In genomic region chr12:2957816-2958431, GRCh38 we compare ENCODE assay signal across 9 cellular contexts. TPM values are rescaled to one million over a fixed set of nuclear protein-coding genes. Genes with fewer than 3 reads are reported as not detected.
A peak's percentile ranks its signal among the peaks of the same experiment; 100 is the strongest.
DNase-seq lines count a peak whose midpoint lies in the region; ATAC-seq and TF ChIP-seq lines count a peak whose summit lies in the region.
"Had no signal": no experiment of that assay in that cellular context is flagged by ENCODE, and none has a peak within 500 bp of the region (broad histone marks: within the 10 kb centered on the region; RNA-seq: fewer than 3 reads in every experiment).

No MANE protein-coding gene starts in this region.

- H3K27ac Mint-ChIP-seq in endodermal cell: peak overlapping the region; percentile 89
- H3K27ac Mint-ChIP-seq in neural crest cell (ENCODE audit: unreplicated experiment): no peak overlapping the region

- H3K36me3 ChIP-seq in DOHH2 (ENCODE audit: control insufficient read depth, low read length) (no peaks in the 10 kb centered on the region), OCI-LY3 (replicated peaks; ENCODE audit: low read depth, low read length) (no peaks in the 10 kb centered on the region), endodermal cell (ENCODE audit: control insufficient read depth, insufficient read depth, low read length) (no peaks in the 10 kb centered on the region)

- no peak for DNase-seq in endodermal cell
- DNase-seq in neural crest cell (ENCODE audit: low read depth, low spot score): no peak
- DNase-seq in G401 (ENCODE audit: low spot score): no peak
- DNase-seq in left lobe of liver (ENCODE audit: low spot score): no peak
- no peak for DNase-seq in middle frontal gyrus (ENCODE audit: extremely low spot score, low spot score)
- no peak for DNase-seq in NCI-H1092 treated with DMSO at 0.1 percent for 48 hours (lab: John Stamatoyannopoulos, UW)
- DNase-seq: activated naive CD4-positive, alpha-beta T cell treated with Interleukin-2 at 50 U/mL for 16 hours had no signal

- no peaks in the 10 kb centered on the region for H4K20me1 ChIP-seq in DOHH2 (ENCODE audit: control insufficient read depth, insufficient read depth, low read depth, low read length)
- peaks cover 8% of the 10 kb centered on the region; the same call in 1 of the 2 replicates for H4K20me1 ChIP-seq in OCI-LY3 (ENCODE audit: insufficient read depth, low read length)

- H3K27ac ChIP-seq in DOHH2 (ENCODE audit: low read depth, low read length) (no peak overlapping the region), OCI-LY3 (ENCODE audit: low read length) (no peak overlapping the region), endodermal cell (ENCODE audit: low read depth, low read length) (no peak overlapping the region)

- no peak for ATAC-seq in left lobe of liver

- H3K27me3 ChIP-seq in DOHH2 (ENCODE audit: control insufficient read depth, low read length): peaks cover 24% of the 10 kb centered on the region
- 0 out of 2 replicates have a peak, but pooled peaks cover 7% of the 10 kb centered on the region for H3K27me3 ChIP-seq in OCI-LY3 (ENCODE audit: low read depth, low read length)
- H3K27me3 ChIP-seq in endodermal cell (ENCODE audit: control insufficient read depth, insufficient read depth, low read length, poor library complexity, severe bottlenecking): no peaks in the 10 kb centered on the region

- H3K9me3 ChIP-seq in DOHH2 (ENCODE audit: control insufficient read depth, insufficient read depth, low read length) (no peaks in the 10 kb centered on the region), OCI-LY3 (ENCODE audit: insufficient read depth, low read length) (no peaks in the 10 kb centered on the region), endodermal cell (ENCODE audit: control insufficient read depth, low read length) (no peaks in the 10 kb centered on the region)

- peak overlapping the region; percentile 69 for H3K4me3 Mint-ChIP-seq in endodermal cell
- H3K4me3 Mint-ChIP-seq in neural crest cell: peak overlapping the region; percentile 95

- H3K4me3 ChIP-seq in DOHH2 (ENCODE audit: low read length): peak overlapping the region; percentile 77
- peak overlapping the region; percentile 98; the same call in 1 of the 2 replicates for H3K4me3 ChIP-seq in OCI-LY3 (ENCODE audit: low read length)
- H3K4me3 ChIP-seq in endodermal cell (ENCODE audit: low read length): peak overlapping the region; percentile 88

- H2AFZ ChIP-seq in OCI-LY3 (ENCODE audit: low read depth, low read length): peak overlapping the region; percentile 98; the same call in 1 of the 2 replicates

- H3K4me1 Mint-ChIP-seq in endodermal cell (peaks cover 38% of the 10 kb centered on the region), neural crest cell (peaks cover 36% of the 10 kb centered on the region)

- H3K79me2 ChIP-seq in DOHH2 (ENCODE audit: control insufficient read depth, low read length) (peaks cover 28% of the 10 kb centered on the region), OCI-LY3 (ENCODE audit: low read length) (peaks cover 26% of the 10 kb centered on the region)

- H3K4me2 ChIP-seq in DOHH2 (ENCODE audit: low read length): peak overlapping the region; percentile 66
- H3K4me2 ChIP-seq in OCI-LY3 (ENCODE audit: low read length): peak overlapping the region; percentile 89

- H3K9me2 ChIP-seq in DOHH2 (replicated peaks; ENCODE audit: control insufficient read depth, low read length): no peaks in the 10 kb centered on the region

- H3K36me3 Mint-ChIP-seq in endodermal cell (ENCODE audit: low read depth) (peaks cover 2% of the 10 kb centered on the region), neural crest cell (ENCODE audit: low read depth) (no peaks in the 10 kb centered on the region)

- H3K9ac ChIP-seq in OCI-LY3 (ENCODE audit: low read length): peak overlapping the region; percentile 84; the same call in 1 of the 2 replicates
- peak overlapping the region; percentile 47 for H3K9ac ChIP-seq in endodermal cell (ENCODE audit: extremely low read depth, low read length, poor library complexity, severe bottlenecking)

- in situ Hi-C loops in G401 (cut with HindIII; ENCODE audit: low sequenced_read_pairs): no loop called here

- no peaks in the 10 kb centered on the region for H3F3A ChIP-seq in DOHH2 (ENCODE audit: control insufficient read depth, insufficient read depth)

- H3K4me1 ChIP-seq in DOHH2 (ENCODE audit: control insufficient read depth, low read length) (peaks cover 20% of the 10 kb centered on the region), OCI-LY3 (ENCODE audit: low read length) (peaks cover 12% of the 10 kb centered on the region), endodermal cell (ENCODE audit: control insufficient read depth, insufficient read depth, low read length) (peaks cover 4% of the 10 kb centered on the region)

- no peak for TF ChIP-seq CTCF in DOHH2 (IDR thresholded peaks at IDR 0.05; ENCODE audit: low read depth, low read length, poor library complexity, severe bottlenecking)
- no peak for TF ChIP-seq CTCF in OCI-LY3 (IDR thresholded peaks at IDR 0.05; ENCODE audit: low read depth, low read length)
- peak; percentile 65 for TF ChIP-seq CTCF in endodermal cell (conservative IDR thresholded peaks at IDR 0.05)
- TF ChIP-seq CTCF in neural crest cell (conservative IDR thresholded peaks at IDR 0.05): peak; percentile 28

- H3K27me3 Mint-ChIP-seq in endodermal cell (ENCODE audit: insufficient read depth) (peaks cover 12% of the 10 kb centered on the region), neural crest cell (ENCODE audit: low read depth) (peaks cover 51% of the 10 kb centered on the region)

- 77 to 95% methylated on average over 8 to 11 of the region's 11 CpGs for whole genome bisulfite sequencing in endodermal cell (ENCODE audit: insufficient coverage in 1 of 2, insufficient read length in 1 of 2), 2 experiments

- H3K9me3 Mint-ChIP-seq in endodermal cell: no peaks in the 10 kb centered on the region
- H3K9me3 Mint-ChIP-seq in neural crest cell: no peaks in the 10 kb centered on the region

RNA-seq across cellular contexts. Expression of gene TEAD4, which starts 1.3 kb away (rescaled TPM):
- 10 to 100 TPM; 35.7 to 82.5 TPM for total RNA-seq in endodermal cell
- polyA plus RNA-seq in endodermal cell (2013, experiment 1 of 2): 18.6 TPM
- 17.4 TPM for polyA plus RNA-seq in endodermal cell (2013, experiment 2 of 2)
- total RNA-seq in neural crest cell: 28.6 and 30.9 TPM in 2 replicates
- total RNA-seq in G401 (2014; rRNA removed; shearing (Covaris generic)): 34.3 and 35.9 TPM in 2 replicates
- total RNA-seq in left lobe of liver: 1.6 TPM

Comparison
In these comparisons a context has a peak if more than half of its experiments do, and no peak if none do; other contexts are left out.
1. CTCF ChIP-seq: peak in endodermal cell (single experiment) and neural crest cell (single experiment); none in DOHH2 (single experiment) and OCI-LY3 (single experiment).
2. RNA of gene TEAD4, which starts 1.3 kb away (total RNA-seq): 35.7 to 82.5 TPM in endodermal cell, 34.3 to 35.9 TPM in G401 and 28.6 to 30.9 TPM in neural crest cell; 1.6 TPM in left lobe of liver (single experiment); every median in the first group is over 10 times any median in the second.
3. Peak in every context shown above with its lines, with median percentiles within 50 percentile points of each other: H3K4me3 ChIP-seq.